In the genomic region with DNA sequence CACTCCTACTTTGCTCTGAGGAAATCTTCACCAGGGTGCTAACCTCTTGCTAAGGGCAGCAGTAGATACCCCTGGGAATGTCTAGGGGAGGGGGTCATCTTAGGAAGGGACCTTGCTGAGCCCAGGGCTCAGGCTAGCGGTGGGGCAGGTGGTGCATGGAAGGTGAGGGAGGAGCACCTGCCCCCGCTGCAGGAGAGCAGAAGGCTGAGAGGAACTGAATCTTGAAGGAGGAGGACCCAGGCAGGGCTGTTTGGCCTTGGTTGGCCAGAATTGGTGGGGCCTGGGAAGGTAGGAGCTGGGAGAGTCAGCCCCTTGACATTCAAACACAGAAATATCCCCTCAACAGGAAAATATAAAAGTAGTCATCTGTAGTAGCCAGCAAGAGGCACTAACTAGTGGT, we compare ENCODE assay signal across 10 cellular contexts. TPM values are rescaled to one million over a fixed set of nuclear protein-coding genes. Genes with fewer than 3 reads are reported as not detected.
DNase-seq lines count a peak whose midpoint lies in the region; ATAC-seq and TF ChIP-seq lines count a peak whose summit lies in the region.
"Had no signal": no experiment of that assay in that cellular context is flagged by ENCODE, and none has a peak within 500 bp of the region (broad histone marks: within the 10 kb centered on the region; RNA-seq: fewer than 3 reads in every experiment).

No MANE protein-coding gene starts in this region.

- H3K9me3 ChIP-seq in DND-41 (ENCODE audit: insufficient read depth, low read length, severe bottlenecking) = no peaks in the 10 kb centered on the region
- H3K9me3 ChIP-seq in MM.1S (replicated peaks; ENCODE audit: insufficient read depth, low read length) = no peaks in the 10 kb centered on the region
- H3K9me3 ChIP-seq in endodermal cell (ENCODE audit: control insufficient read depth, low read length) = no peaks in the 10 kb centered on the region
- no peaks in the 10 kb centered on the region for H3K9me3 ChIP-seq in heart right ventricle

- no peaks in the 10 kb centered on the region for H3K36me3 ChIP-seq in DND-41 (ENCODE audit: insufficient read depth, low read length)
- H3K36me3 ChIP-seq in MM.1S (replicated peaks; ENCODE audit: insufficient read depth, low read length) = no peaks in the 10 kb centered on the region
- no peaks in the 10 kb centered on the region for H3K36me3 ChIP-seq in endodermal cell (ENCODE audit: control insufficient read depth, insufficient read depth, low read length)
- H3K36me3 ChIP-seq in heart right ventricle = no peaks in the 10 kb centered on the region

- WGBS in endodermal cell (ENCODE audit: insufficient coverage in 1 of 2, insufficient read length in 1 of 2), 2 experiments = 96 to 100% methylated on average over 1 to 2 of the region's 2 CpGs
- WGBS in heart right ventricle, 2 donors = 89 to 93% methylated on average over 2 of the region's 2 CpGs

- no peak overlapping the region for H2AFZ ChIP-seq in DND-41 (ENCODE audit: low read depth, low read length)
- H2AFZ ChIP-seq in MM.1S (ENCODE audit: low read length) = peak overlapping the region; percentile 44

- H3K36me3 Mint-ChIP-seq in endodermal cell (ENCODE audit: low read depth) = no peaks in the 10 kb centered on the region

- H3K27me3 ChIP-seq in DND-41 (ENCODE audit: insufficient read depth, low read length, poor library complexity) = no peaks in the 10 kb centered on the region
- H3K27me3 ChIP-seq in MM.1S (replicated peaks; ENCODE audit: insufficient read depth, low read length) = no peaks in the 10 kb centered on the region
- H3K27me3 ChIP-seq in endodermal cell (ENCODE audit: control insufficient read depth, insufficient read depth, low read length, poor library complexity, severe bottlenecking) = no peaks in the 10 kb centered on the region
- H3K27me3 ChIP-seq in heart right ventricle = no peaks in the 10 kb centered on the region

- H3K9me2 ChIP-seq in MM.1S (replicated peaks; ENCODE audit: insufficient read depth, low read length) = no peaks in the 10 kb centered on the region

- no peak overlapping the region for H3K27ac Mint-ChIP-seq in endodermal cell

- H3K4me3 ChIP-seq in DND-41 (ENCODE audit: low read depth in 1 of 2, low read length in 2 of 2) (no peak overlapping the region), MM.1S (ENCODE audit: low read length) (peak overlapping the region; percentile 13; the same call in 1 of the 2 replicates), endodermal cell (ENCODE audit: low read length) (no peak overlapping the region), heart right ventricle (no peak overlapping the region)

- H3K4me2 ChIP-seq in DND-41 (ENCODE audit: insufficient read depth, low read length) (peak overlapping the region; percentile 41; the same call in 1 of the 2 replicates), MM.1S (ENCODE audit: low read depth, low read length) (peak overlapping the region; percentile 71)

- TF ChIP-seq CTCF in DND-41 (IDR thresholded peaks at IDR 0.05; ENCODE audit: borderline replicate concordance, extremely low read depth, low read length, poor library complexity, severe bottlenecking) (no peak), MM.1S (IDR thresholded peaks at IDR 0.05; ENCODE audit: low read length) (no peak), endodermal cell (conservative IDR thresholded peaks at IDR 0.05) (no peak), heart right ventricle (IDR thresholded peaks at IDR 0.05) (no peak)

- H3K4me1 ChIP-seq in DND-41 (ENCODE audit: insufficient read depth, low read length) = peaks cover 22% of the 10 kb centered on the region
- H3K4me1 ChIP-seq in MM.1S (ENCODE audit: low read length) = peaks cover 33% of the 10 kb centered on the region
- peaks cover 4% of the 10 kb centered on the region for H3K4me1 ChIP-seq in endodermal cell (ENCODE audit: control insufficient read depth, insufficient read depth, low read length)
- H3K4me1 ChIP-seq in heart right ventricle = peaks cover 0 to 46% (median 0%) of the 10 kb centered on the region in 9 donors

- no peak for ATAC-seq in DND-41 (ENCODE audit: insufficient read depth, low read depth)
- ATAC-seq in GM19351 (IDR thresholded peaks at IDR 0.05; ENCODE audit: unreplicated experiment) = peak; percentile 31
- ATAC-seq in heart right ventricle = no peak

- intact Hi-C loops in heart right ventricle (cut with DNase I) = no loop called here

- peaks cover 28% of the 10 kb centered on the region for H3F3A ChIP-seq in MM.1S (ENCODE audit: insufficient read depth, low read length)

- H3K27ac ChIP-seq in DND-41 (ENCODE audit: low read length) = peak overlapping the region; percentile 23; the same call in 1 of the 2 replicates
- peak overlapping the region; percentile 93 for H3K27ac ChIP-seq in MM.1S (ENCODE audit: low read length)
- H3K27ac ChIP-seq in endodermal cell (ENCODE audit: low read depth, low read length) = no peak overlapping the region
- H3K27ac ChIP-seq in heart right ventricle = peak overlapping the region in 1 of 10 donors; percentile 82

- peaks cover 5% of the 10 kb centered on the region for H3K27me3 Mint-ChIP-seq in endodermal cell (ENCODE audit: insufficient read depth)

- peak overlapping the region; percentile 8; the same call in 1 of the 2 replicates for H3K9ac ChIP-seq in DND-41 (ENCODE audit: low read depth, low read length)
- H3K9ac ChIP-seq in MM.1S (ENCODE audit: low read length) = peak overlapping the region; percentile 68
- no peak overlapping the region for H3K9ac ChIP-seq in endodermal cell (ENCODE audit: extremely low read depth, low read length, poor library complexity, severe bottlenecking)

- H3K9me3 Mint-ChIP-seq in endodermal cell = no peaks in the 10 kb centered on the region

- H3K4me1 Mint-ChIP-seq in endodermal cell = peaks cover 8% of the 10 kb centered on the region

- H3K79me2 ChIP-seq in DND-41 (ENCODE audit: insufficient read depth, low read length) = no peaks in the 10 kb centered on the region
- H3K79me2 ChIP-seq in MM.1S (ENCODE audit: low read length) = no peaks in the 10 kb centered on the region

- no peak overlapping the region for H3K4me3 Mint-ChIP-seq in endodermal cell

- no peaks in the 10 kb centered on the region for H4K20me1 ChIP-seq in DND-41 (ENCODE audit: insufficient read depth, low read length)
- no peaks in the 10 kb centered on the region for H4K20me1 ChIP-seq in MM.1S (ENCODE audit: insufficient read depth, low read length)

- no peak for DNase-seq in DND-41
- DNase-seq in MM.1S = peak; percentile 63
- peak; percentile 52 for DNase-seq in endodermal cell
- DNase-seq in NCI-H1930 (lab: John Stamatoyannopoulos, UW) = no peak
- no peak for DNase-seq in NCI-H2107 treated with DMSO at 0.1 percent for 48 hours (lab: John Stamatoyannopoulos, UW; ENCODE audit: unreplicated experiment)
- no peak for DNase-seq in DMS153 treated with DMSO at 0.1 percent for 48 hours (lab: John Stamatoyannopoulos, UW; ENCODE audit: unreplicated experiment)
- no peak for DNase-seq in heart right ventricle
- DNase-seq: NCI-H510A had no signal

RNA-seq across cellular contexts. Expression of a gene that starts 7.0 kb away (rescaled TPM):
- not detected for total RNA-seq in endodermal cell
- not detected for polyA plus RNA-seq in endodermal cell (2013, experiment 1 of 2)
- polyA plus RNA-seq in endodermal cell (2013, experiment 2 of 2) = not detected
- not detected for total RNA-seq in heart right ventricle
- not detected for polyA plus RNA-seq in heart right ventricle
- total RNA-seq: left colon had no signal

RNA-seq across cellular contexts. Expression of a gene that starts 13.3 kb away (rescaled TPM):
- not detected for total RNA-seq in endodermal cell
- not detected for polyA plus RNA-seq in endodermal cell (2013, experiment 1 of 2)
- 0.08 TPM for polyA plus RNA-seq in endodermal cell (2013, experiment 2 of 2)
- not detected for total RNA-seq in heart right ventricle
- polyA plus RNA-seq in heart right ventricle = not detected
- total RNA-seq: left colon had no signal

RNA-seq across cellular contexts. Expression of a gene that starts 19.8 kb away (rescaled TPM):
- total RNA-seq in endodermal cell (1 to 10 TPM; 1.0 to 3.1 TPM), heart right ventricle (10 to 100 TPM in 6 of 10 donors, 1 to 10 TPM in 4; 5.2 to 17.7 (median 10.9) TPM)
- polyA plus RNA-seq in endodermal cell (2013, experiment 1 of 2) = 2.2 TPM
- 2.5 TPM for polyA plus RNA-seq in endodermal cell (2013, experiment 2 of 2)
- polyA plus RNA-seq in heart right ventricle = 10 to 100 TPM; 12.1 to 23.5 TPM

RNA-seq across cellular contexts. Expression of a gene that starts 21.5 kb away (rescaled TPM):
- total RNA-seq in endodermal cell = under 1 TPM; 0.37 to 0.38 TPM
- polyA plus RNA-seq in endodermal cell (2013, experiment 1 of 2) = 1.6 TPM
- 1.2 TPM for polyA plus RNA-seq in endodermal cell (2013, experiment 2 of 2)
- 1 to 10 TPM in 1 of 10 donors, under 1 TPM in 7, not detected in 2; 0.05 to 1.0 (median 0.21) TPM for total RNA-seq in heart right ventricle
- under 1 TPM in 1 of 2 donors, not detected in 1; 0.06 TPM for polyA plus RNA-seq in heart right ventricle

Comparison
In these comparisons a context has a peak if more than half of its experiments do, and no peak if none do; other contexts are left out.
1. DNase-seq: peak in MM.1S (single experiment) and endodermal cell (single experiment); none in DND-41 (single experiment), NCI-H1930 (0 of 2), NCI-H2107 treated with DMSO at 0.1 percent for 48 hours (single experiment), DMS153 treated with DMSO at 0.1 percent for 48 hours (single experiment) and heart right ventricle (0 of 2).